ENCODE assay signal across 17 cellular contexts in genomic region chr18:23324056-23324811, GRCh38.
"Had no signal": no experiment of that assay in that cellular context is flagged by ENCODE, and none has a peak within 500 bp of the region (broad histone marks: within the 10 kb centered on the region; RNA-seq: fewer than 3 reads in every experiment).

No MANE protein-coding gene starts in this region.

- H3K27ac ChIP-seq: adrenal gland, coronary artery, skin epidermis, transverse colon had no signal

- H3K4me3 Mint-ChIP-seq: activated CD4-positive, alpha-beta memory T cell treated with anti-CD3 and anti-CD28 coated beads, Interleukin-2, amount 10 ng/mL, durations not matched to agents 7 days and 5 days; activated T-cell treated with anti-CD3 and anti-CD28 coated beads, Interleukin-2, amount 50 U/mL, for 24 hours; T-helper 17 cell had no signal

- H3K27me3 ChIP-seq: adrenal gland, transverse colon had no signal

- H3K9me3 Mint-ChIP-seq: activated CD4-positive, alpha-beta memory T cell treated with anti-CD3 and anti-CD28 coated beads, Interleukin-2, amount 10 ng/mL, durations not matched to agents 7 days and 5 days had no signal

- H3K9me3 ChIP-seq: adrenal gland, transverse colon had no signal

- H3K4me3 ChIP-seq: adrenal gland, coronary artery, skin epidermis, transverse colon had no signal

- H3K27me3 Mint-ChIP-seq: activated CD4-positive, alpha-beta memory T cell treated with anti-CD3 and anti-CD28 coated beads, Interleukin-2, amount 10 ng/mL, durations not matched to agents 7 days and 5 days; activated T-cell treated with anti-CD3 and anti-CD28 coated beads, Interleukin-2, amount 50 U/mL, for 24 hours; T-helper 17 cell had no signal

- H3K4me1 ChIP-seq: adrenal gland, transverse colon had no signal

- H3K4me1 Mint-ChIP-seq: T-helper 17 cell had no signal

- ATAC-seq: left cardiac atrium, T-helper 17 cell had no signal

- H3K27ac Mint-ChIP-seq: activated CD4-positive, alpha-beta memory T cell treated with anti-CD3 and anti-CD28 coated beads, Interleukin-2, amount 10 ng/mL, durations not matched to agents 7 days and 5 days; activated T-cell treated with anti-CD3 and anti-CD28 coated beads, Interleukin-2, amount 50 U/mL, for 24 hours; T-helper 17 cell had no signal

- H3K36me3 ChIP-seq: adrenal gland, transverse colon had no signal

- DNase-seq: activated CD4-positive, alpha-beta memory T cell treated with anti-CD3 and anti-CD28 coated beads, Interleukin-2, amount 10 ng/mL, durations not matched to agents 7 days and 5 days; activated CD4-positive, alpha-beta T cell treated with anti-CD3 and anti-CD28 coated beads for 4 hours; activated naive CD4-positive, alpha-beta T cell treated with anti-CD3 and anti-CD28 coated beads, Interleukin-2, amount 50 U/mL, for 16 hours; activated T-cell treated with anti-CD3 and anti-CD28 coated beads, Interleukin-2, amount 50 U/mL, for 24 hours; adrenal gland; caudate nucleus; effector CD4-positive, alpha-beta T cell; foreskin melanocyte; left cardiac atrium; mammary epithelial cell; stimulated activated CD4-positive, alpha-beta T cell treated with anti-CD3 and anti-CD28 coated beads, Interleukin-15, amount 100 ng/mL, for 24 hours; stimulated activated CD4-positive, alpha-beta T cell treated with anti-CD3 and anti-CD28 coated beads, Interleukin-4, amount 100 ng/mL, for 1 hour; stimulated activated naive CD4-positive, alpha-beta T cell; T-helper 17 cell; transverse colon had no signal
